Comparison of ENCODE assay signal across 9 cellular contexts in the genomic region with DNA sequence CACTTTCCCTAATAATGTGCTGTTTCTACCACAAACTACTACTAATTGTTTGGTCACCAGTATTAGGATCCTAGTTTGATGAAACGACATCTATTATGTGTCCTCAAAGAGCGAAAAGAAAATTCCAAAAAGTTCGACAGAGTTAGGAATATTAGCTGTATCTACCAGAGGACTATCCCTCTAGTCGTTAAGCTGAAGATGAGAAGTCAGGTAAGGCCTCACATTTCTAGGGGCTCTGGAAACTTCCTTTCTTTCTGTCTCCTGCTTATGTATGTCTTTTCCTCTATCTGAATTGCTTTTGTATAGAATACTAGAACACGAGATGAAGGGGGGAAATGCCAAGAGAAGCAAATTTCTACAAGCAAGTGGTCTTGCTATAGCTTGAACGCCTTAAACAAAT. TPM values are rescaled to one million over a fixed set of nuclear protein-coding genes. Genes with fewer than 3 reads are reported as not detected.
DNase-seq lines count a peak whose midpoint lies in the region; ATAC-seq and TF ChIP-seq lines count a peak whose summit lies in the region.
"Had no signal": no experiment of that assay in that cellular context is flagged by ENCODE, and none has a peak within 500 bp of the region (broad histone marks: within the 10 kb centered on the region; RNA-seq: fewer than 3 reads in every experiment).

No MANE protein-coding gene starts in this region.

- H3K4me1 Mint-ChIP-seq in MCF 10A (ENCODE audit: insufficient read depth, unreplicated experiment) (peaks cover 30% of the 10 kb centered on the region), mesothelial cell of epicardium (peaks cover 46% of the 10 kb centered on the region)

- H3K4me1 ChIP-seq in right atrium auricular region (peaks cover 0 to 37% of the 10 kb centered on the region in 2 donors), uterus (peaks cover 4 to 9% of the 10 kb centered on the region in 2 donors)

- BruUV-seq in MCF 10A (replicated peaks; lab: Mats Ljungman, UMichigan), result no TSS peak

- H3K9me3 ChIP-seq in right atrium auricular region, result no peaks in the 10 kb centered on the region
- no peaks in the 10 kb centered on the region for H3K9me3 ChIP-seq in uterus

- H3K27ac ChIP-seq in right atrium auricular region, result peak overlapping the region in 1 of 2 donors; percentile 95
- peak overlapping the region in 1 of 2 donors; percentile 98 for H3K27ac ChIP-seq in uterus

- H3K36me3 ChIP-seq in right atrium auricular region (no peaks in the 10 kb centered on the region), uterus (no peaks in the 10 kb centered on the region)

- no peaks in the 10 kb centered on the region for H3K36me3 Mint-ChIP-seq in MCF 10A (ENCODE audit: insufficient read depth, unreplicated experiment)
- H3K36me3 Mint-ChIP-seq in mesothelial cell of epicardium, result no peaks in the 10 kb centered on the region

- ATAC-seq in HG02981 (IDR thresholded peaks at IDR 0.05; ENCODE audit: unreplicated experiment) (no peak), HG03025 (IDR thresholded peaks at IDR 0.05; ENCODE audit: low FRiP score, unreplicated experiment) (no peak)

- CTCF ChIA-PET in MCF 10A (lab: Yijun Ruan, JAX), result interaction anchor here (0.6 to 1.2 kb wide), 3 partner anchors 18 to 156 kb away, joined by 3 to 5 read pairs (median 4); no protein-coding TSS in a partner anchor

- TF ChIP-seq CTCF in right atrium auricular region (IDR thresholded peaks at IDR 0.05) (no peak), MCF 10A (IDR thresholded peaks at IDR 0.05; ENCODE audit: unreplicated experiment) (no peak), mesothelial cell of epicardium (IDR thresholded peaks at IDR 0.05; ENCODE audit: unreplicated experiment) (no peak), uterus (IDR thresholded peaks at IDR 0.05) (no peak)

- H3K27me3 Mint-ChIP-seq in MCF 10A (ENCODE audit: insufficient read depth, unreplicated experiment) (no peaks in the 10 kb centered on the region), mesothelial cell of epicardium (ENCODE audit: low read depth) (no peaks in the 10 kb centered on the region)

- H3K9me3 Mint-ChIP-seq in MCF 10A (ENCODE audit: unreplicated experiment), result no peaks in the 10 kb centered on the region
- no peaks in the 10 kb centered on the region for H3K9me3 Mint-ChIP-seq in mesothelial cell of epicardium

- POLR2A ChIA-PET in MCF 10A (lab: Yijun Ruan, JAX), result interaction anchor here (0.6 to 3.1 kb wide), 21 partner anchors 11 to 1952 kb away, joined by 3 to 23 read pairs (median 4); a partner anchor contains a TSS

- H3K4me3 ChIP-seq in right atrium auricular region (peak overlapping the region; percentile 83 to 93), uterus (peak overlapping the region; percentile 78 to 100)

- TF ChIP-seq POLR2A in uterus (IDR thresholded peaks at IDR 0.05), result no peak

- H3K27me3 ChIP-seq in right atrium auricular region (no peaks in the 10 kb centered on the region), uterus (no peaks in the 10 kb centered on the region)

- intact Hi-C loops in cardiac septum (cut with DNase I), result loop anchor here (5.0 kb wide), 2 partner anchors 103 to 308 kb away; a partner anchor contains a TSS
- intact Hi-C loops in MCF 10A (cut with micrococcal nuclease), result no loop called here
- intact Hi-C loops in uterus (cut with DNase I; ENCODE audit: low total_unique reads), result no loop called here

- H3K4me3 Mint-ChIP-seq in MCF 10A (ENCODE audit: unreplicated experiment) (peak overlapping the region; percentile 89), mesothelial cell of epicardium (peak overlapping the region; percentile 87)

- H3K27ac Mint-ChIP-seq in MCF 10A (ENCODE audit: low read depth, unreplicated experiment) (peak overlapping the region; percentile 80), mesothelial cell of epicardium (peak overlapping the region; percentile 98)

- DNase-seq in right atrium auricular region (ENCODE audit: low spot score), result no peak
- no peak for DNase-seq in cardiac septum (ENCODE audit: low spot score)
- no peak for DNase-seq in MCF 10A (ENCODE audit: unreplicated experiment)
- no peak for DNase-seq in mesothelial cell of epicardium (ENCODE audit: low spot score in 2 of 2, unreplicated experiment in 2 of 2)
- DNase-seq in uterus, result no peak
- DNase-seq in mucosa of gallbladder (ENCODE audit: low spot score), result no peak
- DNase-seq: RPMI8226 had no signal

RNA-seq across cellular contexts. Expression of a gene that starts 1.6 kb away (rescaled TPM):
- total RNA-seq in right atrium auricular region, result 100 to 1,000 TPM; 102 to 123 TPM
- 110 TPM for total RNA-seq in cardiac septum
- total RNA-seq in MCF 10A (2022), result 99.1 and 132 TPM in 2 replicates
- 186 to 193 TPM (median 190 TPM) in 3 replicates for total RNA-seq in mesothelial cell of epicardium
- total RNA-seq in uterus, result 100 to 1,000 TPM in 2 of 4 donors, 10 to 100 TPM in 2; 53.0 to 272 (median 127) TPM
- total RNA-seq in mucosa of gallbladder, result 229 TPM
